ENCODE assay signal across 15 cellular contexts in the genomic region with DNA sequence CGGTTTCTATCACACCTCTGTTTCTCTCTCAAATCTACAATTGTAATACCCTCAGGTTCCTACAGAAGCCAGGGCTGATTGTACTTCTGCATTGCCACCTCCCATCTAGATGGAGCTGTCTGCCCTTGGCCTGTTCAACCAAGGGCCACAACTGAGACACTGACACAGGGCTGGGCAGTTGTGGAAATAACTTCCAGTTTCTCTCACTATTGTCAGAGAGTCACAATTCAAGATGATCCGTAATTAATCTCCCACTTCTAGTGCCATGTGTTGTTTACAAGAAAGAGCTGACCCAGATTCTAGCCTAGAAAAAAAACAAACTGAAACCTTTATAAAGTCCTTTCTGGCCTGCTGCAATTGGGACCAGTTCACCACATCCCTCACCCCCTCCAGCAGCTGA. TPM values are rescaled to one million over a fixed set of nuclear protein-coding genes. Genes with fewer than 3 reads are reported as not detected.
DNase-seq lines count a peak whose midpoint lies in the region.
"Had no signal": no experiment of that assay in that cellular context is flagged by ENCODE, and none has a peak within 500 bp of the region (broad histone marks: within the 10 kb centered on the region; RNA-seq: fewer than 3 reads in every experiment).

No MANE protein-coding gene starts in this region.

- no peak overlapping the region for H3K14ac ChIP-seq in trophoblast cell (ENCODE audit: low read length)

- H3K9ac ChIP-seq in HUES48 (ENCODE audit: low read depth, low read length) = no peak overlapping the region
- no peak overlapping the region for H3K9ac ChIP-seq in trophoblast cell (ENCODE audit: low read length)

- no peak overlapping the region for H2AK5ac ChIP-seq in trophoblast cell (ENCODE audit: low read length)

- H4K8ac ChIP-seq in trophoblast cell (ENCODE audit: low read depth, low read length) = no peak overlapping the region

- no peak overlapping the region for H3K4me3 ChIP-seq in HUES48 (ENCODE audit: low read depth, low read length)
- no peak overlapping the region for H3K4me3 ChIP-seq in trophoblast cell (ENCODE audit: low read depth, low read length)
- H3K4me3 ChIP-seq: SJCRH30 had no signal

- H2BK12ac ChIP-seq in trophoblast cell (ENCODE audit: low read length) = no peak overlapping the region

- no CpG with 5 or more reads among the region's 2 CpGs for WGBS in trophoblast cell (ENCODE audit: extremely low coverage, insufficient coverage, insufficient read length)

- H3K27ac ChIP-seq in HUES48 (ENCODE audit: low read depth, low read length) = peak overlapping the region; percentile 43
- peak overlapping the region; percentile 1 for H3K27ac ChIP-seq in substantia nigra (ENCODE audit: low read depth, low read length, poor library complexity, severe bottlenecking)
- no peak overlapping the region for H3K27ac ChIP-seq in trophoblast cell (ENCODE audit: low read depth, low read length)
- H3K27ac ChIP-seq: SJCRH30 had no signal

- H4K12ac ChIP-seq in trophoblast cell (ENCODE audit: low read depth, low read length) = no peak overlapping the region

- no peaks in the 10 kb centered on the region for H3K79me1 ChIP-seq in trophoblast cell (ENCODE audit: low read length)

- H2BK120ac ChIP-seq in trophoblast cell (ENCODE audit: insufficient read depth, low read length, poor library complexity) = no peak overlapping the region

- no peak overlapping the region for H2AFZ ChIP-seq in trophoblast cell (ENCODE audit: insufficient read depth, low read length, poor library complexity)

- H3K23ac ChIP-seq in trophoblast cell (ENCODE audit: low read length) = no peak overlapping the region

- H3K36me3 ChIP-seq in HUES48 (ENCODE audit: control insufficient read depth, insufficient read depth, low read length) (no peaks in the 10 kb centered on the region), trophoblast cell (ENCODE audit: control insufficient read depth in 1 of 2, insufficient read depth in 2 of 2, low read length in 2 of 2) (no peaks in the 10 kb centered on the region)
- H3K36me3 ChIP-seq: BE2C, SJCRH30 had no signal

- DNase-seq in cerebellar cortex (ENCODE audit: low spot score) = peak; percentile 58
- DNase-seq in midbrain (lab: John Stamatoyannopoulos, UW) = peak; percentile 15
- DNase-seq in substantia nigra (lab: John Stamatoyannopoulos, UW) = peak in 1 of 49 donors; percentile 11
- no peak for DNase-seq in activated CD8-positive, alpha-beta memory T cell treated with anti-CD3 and anti-CD28 coated beads, Interleukin-2, amount 50 U/mL, for 48 hours
- no peak for DNase-seq in NK-92 treated with Interleukin-12 subunit alpha and Interleukin-12 subunit beta, amount 100 ng/mL, for 24 hours (lab: John Stamatoyannopoulos, UW)
- DNase-seq in trophoblast cell = no peak
- DNase-seq: BE2C; CD4-positive, alpha-beta memory T cell; GOT3; KG1; NCI-H1105; NCI-H187; NCI-H446; SJCRH30 had no signal

- H3K9me3 ChIP-seq in HUES48 (ENCODE audit: control insufficient read depth, insufficient read depth, low read length) (no peaks in the 10 kb centered on the region), trophoblast cell (ENCODE audit: insufficient read depth, low read depth, low read length) (peaks cover 1% of the 10 kb centered on the region)
- H3K9me3 ChIP-seq: BE2C, SJCRH30 had no signal

- H3K18ac ChIP-seq in trophoblast cell (ENCODE audit: low read length) = no peak overlapping the region

- H3K4me1 ChIP-seq in HUES48 (ENCODE audit: control insufficient read depth, insufficient read depth, low read length) (peaks cover 23% of the 10 kb centered on the region), trophoblast cell (ENCODE audit: control insufficient read depth in 1 of 2, insufficient read depth in 2 of 2, low read length in 2 of 2) (peaks cover 1 to 4% of the 10 kb centered on the region in 2 experiments)
- H3K4me1 ChIP-seq: BE2C, SJCRH30 had no signal

- no peaks in the 10 kb centered on the region for H3K79me2 ChIP-seq in trophoblast cell (ENCODE audit: control insufficient read depth, insufficient read depth, low read length, poor library complexity)

- H4K91ac ChIP-seq in trophoblast cell (ENCODE audit: low read depth, low read length) = no peak overlapping the region

- H3K27me3 ChIP-seq in HUES48 (ENCODE audit: control insufficient read depth, insufficient read depth, low read length) (no peaks in the 10 kb centered on the region), trophoblast cell (ENCODE audit: insufficient read depth, low read length) (no peaks in the 10 kb centered on the region)
- H3K27me3 ChIP-seq: BE2C, SJCRH30 had no signal

- no peak overlapping the region for H2BK5ac ChIP-seq in trophoblast cell (ENCODE audit: low read depth, low read length, poor library complexity)

- H3K4me2 ChIP-seq in trophoblast cell (ENCODE audit: low read length) = no peak overlapping the region

- H3K4ac ChIP-seq in trophoblast cell (ENCODE audit: low read depth, low read length) = no peak overlapping the region

RNA-seq across cellular contexts. Expression of gene RCAN2, which starts 22.2 kb away (rescaled TPM):
- polyA plus RNA-seq in trophoblast cell (2013) = 2.5 TPM in 2 replicates

Comparison
In these comparisons a context has a peak if more than half of its experiments do, and no peak if none do; other contexts are left out.
1. DNase-seq: peak in cerebellar cortex (single experiment) and midbrain (single experiment); none in activated CD8-positive, alpha-beta memory T cell treated with anti-CD3 and anti-CD28 coated beads, Interleukin-2, amount 50 U/mL, for 48 hours (single experiment), NK-92 treated with Interleukin-12 subunit alpha and Interleukin-12 subunit beta, amount 100 ng/mL, for 24 hours (single experiment) and trophoblast cell (0 of 2).